In genomic region chr9:131278421-131279111, GRCh38 we compare ENCODE assay signal across 8 cellular contexts. TPM values are rescaled to one million over a fixed set of nuclear protein-coding genes. Genes with fewer than 3 reads are reported as not detected.
DNase-seq lines count a peak whose midpoint lies in the region; ATAC-seq and TF ChIP-seq lines count a peak whose summit lies in the region.

No MANE protein-coding gene starts in this region.

- H3K4me3 Mint-ChIP-seq in activated CD8-positive, alpha-beta T cell treated with anti-CD3 and anti-CD28 coated beads for 36 hours: peak overlapping the region; percentile 79
- H3K4me3 Mint-ChIP-seq in immature natural killer cell: peak overlapping the region; percentile 84 to 90 (median 86)

- no peak for TF ChIP-seq EP300 in tibial nerve (IDR thresholded peaks at IDR 0.05)

- peak overlapping the region; percentile 85 for H3K27ac Mint-ChIP-seq in activated CD8-positive, alpha-beta T cell treated with anti-CD3 and anti-CD28 coated beads for 36 hours
- H3K27ac Mint-ChIP-seq in immature natural killer cell: peak overlapping the region; percentile 84 to 93 (median 90)

- TF ChIP-seq CTCF in activated CD8-positive, alpha-beta T cell treated with anti-CD3 and anti-CD28 coated beads for 36 hours (IDR thresholded peaks at IDR 0.05): no peak
- TF ChIP-seq CTCF in tibial nerve (IDR thresholded peaks at IDR 0.05): no peak
- no peak for TF ChIP-seq CTCF in lower leg skin (IDR thresholded peaks at IDR 0.05)

- H3K36me3 Mint-ChIP-seq in activated CD8-positive, alpha-beta T cell treated with anti-CD3 and anti-CD28 coated beads for 36 hours (ENCODE audit: low read depth): peaks cover 29% of the 10 kb centered on the region
- peaks cover 0 to 5% (median 4%) of the 10 kb centered on the region in 3 donors for H3K36me3 Mint-ChIP-seq in immature natural killer cell

- H3K27ac ChIP-seq in tibial nerve: no peak overlapping the region

- WGBS in tibial nerve, 2 donors: 45 to 59% methylated on average over 15 to 16 of the region's 18 CpGs
- WGBS in lower leg skin, 2 donors: 41 to 50% methylated on average over 17 to 18 of the region's 18 CpGs

- POLR2A ChIA-PET in activated CD8-positive, alpha-beta T cell treated with anti-CD3 and anti-CD28 coated beads for 36 hours (lab: Charles Lee): interaction anchor here (0.8 to 1.4 kb wide), 3 partner anchors 9 to 52 kb away, joined by 3 read pairs; no protein-coding TSS in a partner anchor

- CTCF ChIA-PET in activated CD8-positive, alpha-beta T cell treated with anti-CD3 and anti-CD28 coated beads for 36 hours (lab: Charles Lee): interaction anchor here (0.7 to 1.6 kb wide), 2 partner anchors 9 to 71 kb away, joined by 3 to 5 read pairs; no protein-coding TSS in a partner anchor

- peak; percentile 76 for DNase-seq in activated effector memory CD4-positive, alpha-beta T cell treated with anti-CD3 and anti-CD28 coated beads, Interleukin-2, amount 50 U/mL, for 16 hours
- DNase-seq in activated effector memory CD4-positive, alpha-beta T cell treated with Interleukin-2 at 50 U/mL for 16 hours: no peak
- peak; percentile 47 for DNase-seq in activated CD8-positive, alpha-beta T cell treated with anti-CD3 and anti-CD28 coated beads for 36 hours
- DNase-seq in immature natural killer cell: peak in 2 of 3 donors; percentile 34 to 36
- DNase-seq in tibial nerve (ENCODE audit: low spot score in 2 of 2): no peak
- DNase-seq in lower leg skin (ENCODE audit: low spot score in 2 of 2): no peak
- DNase-seq in SW 1271 (lab: John Stamatoyannopoulos, UW): no peak

- H3K9me3 ChIP-seq in tibial nerve: no peaks in the 10 kb centered on the region

- H3K4me1 ChIP-seq in tibial nerve: peaks cover 0 to 28% (median 3%) of the 10 kb centered on the region in 4 donors

- peaks cover 0 to 53% of the 10 kb centered on the region in 2 donors for H3K27me3 ChIP-seq in tibial nerve

- intact Hi-C loops in activated CD8-positive, alpha-beta T cell treated with anti-CD3 and anti-CD28 coated beads for 36 hours (cut with micrococcal nuclease): no loop called here
- intact Hi-C loops in lower leg skin (cut with DNase I; ENCODE audit: low total_unique reads): no loop called here

- peak; percentile 6 for ATAC-seq in activated CD8-positive, alpha-beta T cell treated with anti-CD3 and anti-CD28 coated beads for 36 hours
- no peak for ATAC-seq in HG03378 (IDR thresholded peaks at IDR 0.05; ENCODE audit: unreplicated experiment)

- no peak for TF ChIP-seq POLR2A in tibial nerve (IDR thresholded peaks at IDR 0.05)
- no peak for TF ChIP-seq POLR2A in lower leg skin (IDR thresholded peaks at IDR 0.05)

- H3K4me3 ChIP-seq in tibial nerve (peak overlapping the region in 3 of 4 donors; percentile 9 to 88 (median 70)), lower leg skin (ENCODE audit: low read depth, poor library complexity, severe bottlenecking) (no peak overlapping the region)

- peaks cover 9% of the 10 kb centered on the region for H3K27me3 Mint-ChIP-seq in activated CD8-positive, alpha-beta T cell treated with anti-CD3 and anti-CD28 coated beads for 36 hours
- peaks cover 2 to 15% (median 2%) of the 10 kb centered on the region in 3 donors for H3K27me3 Mint-ChIP-seq in immature natural killer cell (ENCODE audit: low read depth in 3 of 3)

- H3K9me3 Mint-ChIP-seq in activated CD8-positive, alpha-beta T cell treated with anti-CD3 and anti-CD28 coated beads for 36 hours: no peaks in the 10 kb centered on the region
- no peaks in the 10 kb centered on the region for H3K9me3 Mint-ChIP-seq in immature natural killer cell

- H3K4me1 Mint-ChIP-seq in activated CD8-positive, alpha-beta T cell treated with anti-CD3 and anti-CD28 coated beads for 36 hours (ENCODE audit: low read depth): peaks cover 21% of the 10 kb centered on the region
- peaks cover 39 to 41% of the 10 kb centered on the region in 2 donors for H3K4me1 Mint-ChIP-seq in immature natural killer cell

- H3K36me3 ChIP-seq in tibial nerve: no peaks in the 10 kb centered on the region

RNA-seq across cellular contexts. Expression of gene FAM78A, which starts 2.3 kb away (rescaled TPM):
- total RNA-seq in activated CD8-positive, alpha-beta T cell treated with anti-CD3 and anti-CD28 coated beads for 36 hours: 10 to 100 TPM; 36.2 to 39.8 TPM
- 10 to 100 TPM in 1 of 3 donors, 1 to 10 TPM in 2; 5.0 to 20.8 (median 7.5) TPM for polyA plus RNA-seq in immature natural killer cell
- total RNA-seq in tibial nerve (1 to 10 TPM; 2.5 to 4.8 (median 4.2) TPM), lower leg skin (1 to 10 TPM in 2 of 4 donors, under 1 TPM in 2; 0.55 to 1.7 (median 1.2) TPM)

RNA-seq across cellular contexts. Expression of gene PLPP7, which starts 11.0 kb away (rescaled TPM):
- under 1 TPM in 1 of 2 experiments, not detected in 1; 0.11 TPM for total RNA-seq in activated CD8-positive, alpha-beta T cell treated with anti-CD3 and anti-CD28 coated beads for 36 hours
- polyA plus RNA-seq in immature natural killer cell: 1 to 10 TPM in 2 of 3 donors, under 1 TPM in 1; 0.44 to 1.4 (median 1.2) TPM
- total RNA-seq in tibial nerve (10 to 100 TPM; 14.4 to 24.6 (median 21.5) TPM), lower leg skin (1 to 10 TPM in 2 of 4 donors, under 1 TPM in 1, not detected in 1; 0.27 to 2.6 (median 1.1) TPM)

Comparison
In these comparisons a context has a peak if more than half of its experiments do, and no peak if none do; other contexts are left out.
1. DNase-seq: peak in activated effector memory CD4-positive, alpha-beta T cell treated with anti-CD3 and anti-CD28 coated beads, Interleukin-2, amount 50 U/mL, for 16 hours (single experiment), activated CD8-positive, alpha-beta T cell treated with anti-CD3 and anti-CD28 coated beads for 36 hours (single experiment) and immature natural killer cell (2 of 3); none in activated effector memory CD4-positive, alpha-beta T cell treated with Interleukin-2 at 50 U/mL for 16 hours (single experiment), tibial nerve (0 of 2), lower leg skin (0 of 2) and SW 1271 (0 of 2).
2. RNA of gene FAM78A, which starts 2.3 kb away (total RNA-seq): 36.2 to 39.8 TPM in activated CD8-positive, alpha-beta T cell treated with anti-CD3 and anti-CD28 coated beads for 36 hours; 2.5 to 4.8 TPM in tibial nerve and 0.55 to 1.7 TPM in lower leg skin; every median in the first group is over 4 times any median in the second.
3. RNA of gene PLPP7, which starts 11.0 kb away (total RNA-seq): 14.4 to 24.6 TPM in tibial nerve; 0.27 to 2.6 TPM in lower leg skin and 0.11 TPM in activated CD8-positive, alpha-beta T cell treated with anti-CD3 and anti-CD28 coated beads for 36 hours; every median in the first group is over 4 times any median in the second.